ENCODE assay signal across 8 cellular contexts in the genomic region with DNA sequence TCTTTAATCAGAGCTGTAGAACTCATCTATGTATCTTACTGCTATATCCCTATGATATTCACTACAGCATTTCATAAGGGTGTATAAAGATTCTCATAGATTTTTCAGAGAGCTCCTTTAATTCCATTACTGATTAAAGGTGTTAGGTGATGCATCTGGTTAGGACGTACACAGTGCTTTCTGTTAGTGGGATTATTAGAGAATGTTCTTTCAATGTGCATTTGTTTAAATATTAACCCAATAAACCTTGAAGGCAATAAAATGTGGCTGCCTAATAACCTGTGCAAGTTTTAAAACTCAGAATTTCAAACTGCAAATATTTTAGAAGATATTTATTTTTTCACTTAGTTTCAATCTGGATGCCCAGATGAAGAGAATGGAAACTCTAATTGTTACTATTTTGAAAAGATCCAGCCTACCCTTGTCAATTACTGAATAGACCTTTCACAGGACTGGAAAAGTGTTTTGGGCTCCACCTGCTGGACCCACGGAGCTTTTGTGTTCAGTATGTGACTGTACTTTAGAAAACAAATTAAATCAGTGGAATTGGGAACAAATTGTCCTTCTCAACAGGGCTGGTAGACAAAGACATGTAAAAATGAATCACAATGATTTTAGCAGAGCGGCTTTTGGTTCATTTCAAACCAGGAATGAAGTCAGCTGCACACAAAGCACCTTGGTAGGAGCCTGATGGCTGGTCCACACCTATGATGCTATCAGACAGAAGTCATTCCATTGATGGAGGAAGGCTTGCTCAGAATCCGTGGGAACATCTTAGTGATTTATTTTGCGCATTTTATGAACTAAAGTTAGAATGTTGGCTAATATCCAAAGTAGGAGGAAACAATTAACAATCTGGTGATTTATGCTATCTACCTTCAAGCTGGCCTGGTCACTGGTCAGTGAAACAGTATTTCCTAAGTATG.
DNase-seq lines count a peak whose midpoint lies in the region; ATAC-seq and FAIRE-seq lines count a peak whose summit lies in the region.

No MANE protein-coding gene starts in this region.

- no peak overlapping the region for H3K4me3 ChIP-seq in small intestine (ENCODE audit: low read depth in 1 of 2, low read length in 2 of 2)

- peaks cover 3 to 7% of the 10 kb centered on the region in 2 donors for H3K4me1 ChIP-seq in small intestine (ENCODE audit: control insufficient read depth in 2 of 2, insufficient read depth in 1 of 2, low read depth in 1 of 2, low read length in 1 of 2)

- ATAC-seq in GM21381 (IDR thresholded peaks at IDR 0.05; ENCODE audit: unreplicated experiment) = peak; percentile 61

- 11 to 38% (median 16%) methylated on average over 5 of the region's 5 CpGs for WGBS in small intestine, 3 donors

- no peak overlapping the region for H3K27ac ChIP-seq in small intestine (ENCODE audit: low read depth in 1 of 2, low read length in 1 of 2)

- H3K36me3 ChIP-seq in small intestine (ENCODE audit: control insufficient read depth in 2 of 2, insufficient read depth in 2 of 2, low read length in 2 of 2) = peaks cover 0 to 2% of the 10 kb centered on the region in 2 donors

- in situ Hi-C loops in KBM-7 (cut with MboI; ENCODE audit: low pct_unique_long_range_greater_than_20kb, low sequenced_read_pairs) = loop anchor here (25.0 kb wide), 1 partner anchor 232 kb away; no protein-coding TSS in a partner anchor

- DNase-seq in Daoy (ENCODE audit: low read depth) (peak; percentile 42), KBM-7 (peak; percentile 30), SK-N-DZ (ENCODE audit: low spot score) (peak; percentile 82), astrocyte of the hippocampus (ENCODE audit: low read depth, low spot score) (peak; percentile 80), hypothalamus (lab: John Stamatoyannopoulos, UW) (peak in 29 of 51 donors; percentile 9 to 85 (median 48)), small intestine (peak; percentile 79), mesenteric fat pad (ENCODE audit: low spot score) (no peak)

- FAIRE-seq in small intestine (lab: Jason Lieb, UNC) = no peak

- H3K9me3 ChIP-seq in small intestine (ENCODE audit: control insufficient read depth, low read depth) = no peaks in the 10 kb centered on the region

- H3K27me3 ChIP-seq in small intestine (ENCODE audit: control insufficient read depth in 2 of 2, insufficient read depth in 2 of 2, low read length in 2 of 2) = no peaks in the 10 kb centered on the region
